ENCODE assay signal across 17 cellular contexts in genomic region chr1:154831470-154831869, GRCh38.
"Had no signal": no experiment of that assay in that cellular context is flagged by ENCODE, and none has a peak within 500 bp of the region (broad histone marks: within the 10 kb centered on the region; RNA-seq: fewer than 3 reads in every experiment).

No MANE protein-coding gene starts in this region.

- H3K27me3 ChIP-seq: gastrocnemius medialis, transverse colon, uterus had no signal

- H3K4me1 ChIP-seq: transverse colon had no signal

- DNase-seq: activated CD4-positive, alpha-beta memory T cell treated with anti-CD3 and anti-CD28 coated beads, Interleukin-2, amount 10 ng/mL, durations not matched to agents 7 days and 5 days; activated CD4-positive, alpha-beta T cell treated with anti-CD3 and anti-CD28 coated beads, Interleukin-2, amount 10 ng/mL, durations not matched to agents 24 days and 14 days; activated effector memory CD4-positive, alpha-beta T cell treated with Interleukin-2 at 50 U/mL for 16 hours; activated naive CD4-positive, alpha-beta T cell treated with anti-CD3 and anti-CD28 coated beads, Interleukin-2, amount 10 ng/mL, durations not matched to agents 7 days and 5 days; activated T-cell treated with anti-CD3 and anti-CD28 coated beads, Interleukin-2, amount 50 U/mL, for 72 hours; effector memory CD4-positive, alpha-beta T cell; gastrocnemius medialis; naive B cell; stimulated activated CD4-positive, alpha-beta T cell treated with anti-CD3 and anti-CD28 coated beads, Interleukin-15, amount 100 ng/mL, for 24 hours; stomach; T-helper 17 cell; transverse colon; uterus had no signal

- H3K9me3 ChIP-seq: gastrocnemius medialis, stomach, transverse colon, uterus had no signal

- H3K4me2 ChIP-seq: smooth muscle cell had no signal

- H3K36me3 ChIP-seq: gastrocnemius medialis, stomach, transverse colon, uterus had no signal

- H3K27ac ChIP-seq: gastrocnemius medialis, stomach, transverse colon had no signal

- ATAC-seq: activated T-cell treated with anti-CD3 and anti-CD28 coated beads, Interleukin-2, amount 50 U/mL, for 72 hours; esophagus mucosa; gastrocnemius medialis; sciatic nerve; stimulated activated memory B cell treated with anti-CD40 and anti-IgM and Interleukin-4, amounts not matched to agents 10 μg/mL and 1 μg/mL and 100 μg/mL, for 72 hours; T-helper 17 cell had no signal

- H3K4me3 ChIP-seq: gastrocnemius medialis, smooth muscle cell, stomach, transverse colon, uterus had no signal
